16 cellular contexts compared by ENCODE assay signal in genomic region chr14:46651526-46652144, GRCh38. TPM values are rescaled to one million over a fixed set of nuclear protein-coding genes. Genes with fewer than 3 reads are reported as not detected.
DNase-seq lines count a peak whose midpoint lies in the region; ATAC-seq and TF ChIP-seq lines count a peak whose summit lies in the region.
"Had no signal": no experiment of that assay in that cellular context is flagged by ENCODE, and none has a peak within 500 bp of the region (broad histone marks: within the 10 kb centered on the region; RNA-seq: fewer than 3 reads in every experiment).

Gene RPL10L (minus strand): TSS chr14:46651781. CDS start chr14:46651736, 45 bp downstream.

- H3K4me3 ChIP-seq in BE2C (ENCODE audit: low read depth, low read length): no peak within 1 kb of the TSS
- no peak within 1 kb of the TSS for H3K4me3 ChIP-seq in GM12875 (ENCODE audit: low read depth, low read length)
- no peak within 1 kb of the TSS for H3K4me3 ChIP-seq in RWPE2 (ENCODE audit: severe bottlenecking)
- no peak within 1 kb of the TSS for H3K4me3 ChIP-seq in kidney epithelial cell (ENCODE audit: low read depth, low read length)
- H3K4me3 ChIP-seq: mucosa of descending colon, SJCRH30 had no signal

- DNase-seq in BE2C (peak; percentile 19), RWPE2 (ENCODE audit: low spot score) (no peak), kidney epithelial cell (ENCODE audit: low read depth) (no peak), NCI-H82 (lab: John Stamatoyannopoulos, UW) (no peak), NCI-H2196 treated with DMSO at 0.1 percent for 48 hours (lab: John Stamatoyannopoulos, UW; ENCODE audit: unreplicated experiment) (no peak), OCI-M2 (lab: John Stamatoyannopoulos, UW; ENCODE audit: unreplicated experiment) (no peak)
- DNase-seq: activated naive CD4-positive, alpha-beta T cell treated with anti-CD3 and anti-CD28 coated beads, Interleukin-2, amount 10 ng/mL, durations not matched to agents 7 days and 5 days; AML-193; islet precursor cell; SJCRH30; stimulated activated CD4-positive, alpha-beta T cell treated with anti-CD3 and anti-CD28 coated beads, Interleukin-2, amount 100 ng/mL, for 24 hours; trophoblast cell had no signal

- TF ChIP-seq CTCF in BE2C (IDR thresholded peaks at IDR 0.05; ENCODE audit: low read depth, low read length) (peak; percentile 38), GM12875 (IDR thresholded peaks at IDR 0.05; ENCODE audit: borderline replicate concordance, insufficient read depth, low read depth, low read length) (peak; percentile 27; the same call in 1 of the 2 replicates), RWPE2 (IDR thresholded peaks at IDR 0.05; ENCODE audit: poor library complexity, severe bottlenecking) (peak; percentile 37), kidney epithelial cell (IDR thresholded peaks at IDR 0.05; ENCODE audit: insufficient read depth, low read length, poor library complexity, severe bottlenecking) (peak; percentile 22)

- H3K4me1 ChIP-seq in BE2C (no peaks in the 10 kb centered on the region), RWPE2 (ENCODE audit: insufficient read depth, poor library complexity, severe bottlenecking) (no peaks in the 10 kb centered on the region)
- H3K4me1 ChIP-seq: SJCRH30 had no signal

- no peaks in the 10 kb centered on the region; the same call in 1 of the 2 replicates for H3K9me3 ChIP-seq in BE2C
- H3K9me3 ChIP-seq in RWPE2 (ENCODE audit: severe bottlenecking): peaks cover 3% of the 10 kb centered on the region
- H3K9me3 ChIP-seq: mucosa of descending colon, SJCRH30 had no signal

- no peaks in the 10 kb centered on the region for H3K36me3 ChIP-seq in BE2C
- H3K36me3 ChIP-seq in RWPE2 (ENCODE audit: low read depth): no peaks in the 10 kb centered on the region
- no peaks in the 10 kb centered on the region for H3K36me3 ChIP-seq in kidney epithelial cell (ENCODE audit: control insufficient read depth, insufficient read depth, low read length)
- H3K36me3 ChIP-seq: SJCRH30 had no signal

- ATAC-seq in RWPE2 (ENCODE audit: low read depth) (no peak), GM18505 (IDR thresholded peaks at IDR 0.05; ENCODE audit: unreplicated experiment) (no peak)
- ATAC-seq: mucosa of descending colon had no signal

- TF ChIP-seq POLR2A in GM18505 (IDR thresholded peaks at IDR 0.05; ENCODE audit: borderline replicate concordance, extremely low read depth, insufficient read depth, insufficient read length): no peak

- no peak within 1 kb of the TSS for H3K27ac ChIP-seq in RWPE2 (ENCODE audit: poor library complexity, severe bottlenecking)
- H3K27ac ChIP-seq: SJCRH30 had no signal

- H3K27me3 ChIP-seq in BE2C (no peaks in the 10 kb centered on the region), RWPE2 (ENCODE audit: insufficient read depth, poor library complexity, severe bottlenecking) (no peaks in the 10 kb centered on the region), kidney epithelial cell (ENCODE audit: control insufficient read depth, insufficient read depth, low read length) (no peaks in the 10 kb centered on the region)
- H3K27me3 ChIP-seq: SJCRH30 had no signal

RNA-seq across cellular contexts. Expression of gene RPL10L, which starts in this region (rescaled TPM):
- 0.63 TPM for polyA plus RNA-seq in BE2C (2012; ENCODE audit: insufficient read depth, insufficient read length, low read depth)
- not detected in 2 replicates for total RNA-seq in kidney epithelial cell
- total RNA-seq: pulmonary artery endothelial cell, SJCRH30 had no signal
